In genomic region chr18:77080283-77080682, GRCh38 we compare ENCODE assay signal across 7 cellular contexts. TPM values are rescaled to one million over a fixed set of nuclear protein-coding genes. Genes with fewer than 3 reads are reported as not detected.
A peak's percentile ranks its signal among the peaks of the same experiment; 100 is the strongest.
DNase-seq lines count a peak whose midpoint lies in the region; ATAC-seq and TF ChIP-seq lines count a peak whose summit lies in the region.

No MANE protein-coding gene starts in this region.

- TF ChIP-seq CTCF in neutrophil (IDR thresholded peaks at IDR 0.05) (no peak), suprapubic skin (IDR thresholded peaks at IDR 0.05) (no peak)

- DNase-seq in NOMO-1 treated with DMSO at 0.1 percent for 48 hours (lab: John Stamatoyannopoulos, UW; ENCODE audit: unreplicated experiment) (peak; percentile 84), GM19240 (ENCODE audit: insufficient read length, low spot score) (no peak), suprapubic skin (ENCODE audit: low spot score in 2 of 2) (no peak)
- DNase-seq in effector CD8-positive, alpha-beta T cell (lab: John Stamatoyannopoulos, UW) = no peak

- peak overlapping the region in 1 of 2 experiments; percentile 31 for H3K4me3 ChIP-seq in neutrophil (ENCODE audit: low read depth in 1 of 2, low read length in 1 of 2)
- no peak overlapping the region for H3K4me3 ChIP-seq in suprapubic skin

- WGBS in suprapubic skin = 43% methylated on average over 9 of the region's 9 CpGs

- H3K27ac ChIP-seq in neutrophil (peak overlapping the region; percentile 99), suprapubic skin (no peak overlapping the region)

- TF ChIP-seq POLR2A in suprapubic skin (IDR thresholded peaks at IDR 0.05) = no peak

- H3K36me3 ChIP-seq in neutrophil (peaks cover 37% of the 10 kb centered on the region), suprapubic skin (no peaks in the 10 kb centered on the region)

- no peaks in the 10 kb centered on the region for H3K9me3 ChIP-seq in neutrophil
- no peaks in the 10 kb centered on the region for H3K9me3 ChIP-seq in suprapubic skin

- H3K4me1 ChIP-seq in neutrophil (ENCODE audit: control insufficient read depth in 1 of 2, insufficient read depth in 1 of 2, low read depth in 1 of 2, low read length in 1 of 2) (peaks cover 74 to 93% of the 10 kb centered on the region in 2 experiments), suprapubic skin (peaks cover 22% of the 10 kb centered on the region)

- H3K27me3 ChIP-seq in neutrophil = no peaks in the 10 kb centered on the region
- H3K27me3 ChIP-seq in suprapubic skin = no peaks in the 10 kb centered on the region

- no peak for TF ChIP-seq EP300 in suprapubic skin (IDR thresholded peaks at IDR 0.05)

- ATAC-seq in GM19035 (IDR thresholded peaks at IDR 0.05; ENCODE audit: unreplicated experiment) = peak; percentile 75
- peak; percentile 92 for ATAC-seq in HG02798 (IDR thresholded peaks at IDR 0.05; ENCODE audit: poor library complexity, unreplicated experiment)

RNA-seq across cellular contexts. Expression of gene MBP, which starts 52.3 kb away (rescaled TPM):
- total RNA-seq in suprapubic skin = 100 to 1,000 TPM in 1 of 4 donors, 10 to 100 TPM in 3; 37.0 to 100 (median 69.3) TPM
